Comparison of ENCODE assay signal across 1 cellular context in genomic region chr3:31422237-31422636, GRCh38.
TF ChIP-seq lines count a peak whose summit lies in the region.

No MANE protein-coding gene starts in this region.

TF ChIP-seq in K562, 482 proteins besides CTCF, POLR2A, EP300 and RAD21 (continued from another document and continues in another):
- TF ChIP-seq ZBTB40 (IDR thresholded peaks at IDR 0.05): no peak
- no peak for TF ChIP-seq ZBTB40 (CRISPR knock-in tag; IDR thresholded peaks at IDR 0.05)
- no peak for TF ChIP-seq JUND (IDR thresholded peaks at IDR 0.05; ENCODE audit: borderline replicate concordance, low read depth, low read length)
- TF ChIP-seq JUND (tag; IDR thresholded peaks at IDR 0.05; ENCODE audit: borderline replicate concordance, low read depth, low read length): no peak
- TF ChIP-seq MEIS2 (IDR thresholded peaks at IDR 0.05; ENCODE audit: partially characterized antibody): no peak
- TF ChIP-seq PCBP1 (IDR thresholded peaks at IDR 0.05; ENCODE audit: low read depth, low read length, poor library complexity, severe bottlenecking): no peak
- TF ChIP-seq TEAD4 (IDR thresholded peaks at IDR 0.05; ENCODE audit: low read length): peak; percentile 81
- TF ChIP-seq TEAD4 (CRISPR knock-in tag; IDR thresholded peaks at IDR 0.05; ENCODE audit: borderline replicate concordance): no peak
- TF ChIP-seq ZNF384 (IDR thresholded peaks at IDR 0.05; ENCODE audit: low read depth, low read length): no peak
- TF ChIP-seq TAL1 (IDR thresholded peaks at IDR 0.05): peak; percentile 63; the same call in 1 of the 2 replicates
- TF ChIP-seq POLR2AphosphoS5 (IDR thresholded peaks at IDR 0.05; ENCODE audit: control insufficient read depth, insufficient read depth, low read depth, low read length): no peak
- TF ChIP-seq STAT5A (IDR thresholded peaks at IDR 0.05; ENCODE audit: borderline replicate concordance, low read length): peak; percentile 30; the same call in 1 of the 2 replicates
- no peak for TF ChIP-seq MTA1 (IDR thresholded peaks at IDR 0.05; ENCODE audit: borderline replicate concordance)
- no peak for TF ChIP-seq ZNF217 (CRISPR knock-in tag; IDR thresholded peaks at IDR 0.05)
- no peak for TF ChIP-seq ZSCAN32 (CRISPR knock-in tag; IDR thresholded peaks at IDR 0.05)
- TF ChIP-seq, protein P1, sequence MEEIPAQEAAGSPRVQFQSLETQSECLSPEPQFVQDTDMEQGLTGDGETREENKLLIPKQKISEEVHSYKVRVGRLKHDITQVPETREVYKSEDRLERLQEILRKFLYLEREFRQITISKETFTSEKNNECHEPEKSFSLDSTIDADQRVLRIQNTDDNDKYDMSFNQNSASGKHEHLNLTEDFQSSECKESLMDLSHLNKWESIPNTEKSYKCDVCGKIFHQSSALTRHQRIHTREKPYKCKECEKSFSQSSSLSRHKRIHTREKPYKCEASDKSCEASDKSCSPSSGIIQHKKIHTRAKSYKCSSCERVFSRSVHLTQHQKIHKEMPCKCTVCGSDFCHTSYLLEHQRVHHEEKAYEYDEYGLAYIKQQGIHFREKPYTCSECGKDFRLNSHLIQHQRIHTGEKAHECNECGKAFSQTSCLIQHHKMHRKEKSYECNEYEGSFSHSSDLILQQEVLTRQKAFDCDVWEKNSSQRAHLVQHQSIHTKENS (CRISPR knock-in tag; IDR thresholded peaks at IDR 0.05): no peak
- TF ChIP-seq MAFK (IDR thresholded peaks at IDR 0.05; ENCODE audit: low read length): no peak
- no peak for TF ChIP-seq ADNP (tag; IDR thresholded peaks at IDR 0.05)
- TF ChIP-seq RUNX1 (IDR thresholded peaks at IDR 0.05; ENCODE audit: low read depth): no peak
- no peak for TF ChIP-seq ESRRA (IDR thresholded peaks at IDR 0.05; ENCODE audit: borderline replicate concordance, low read depth)
- TF ChIP-seq CSDE1 (IDR thresholded peaks at IDR 0.05): no peak
- TF ChIP-seq CLOCK (CRISPR knock-in tag; IDR thresholded peaks at IDR 0.05; ENCODE audit: borderline replicate concordance): no peak
- TF ChIP-seq ZNF174 (CRISPR knock-in tag; IDR thresholded peaks at IDR 0.05): no peak
- TF ChIP-seq LEF1 (IDR thresholded peaks at IDR 0.05): no peak
- TF ChIP-seq SRF (CRISPR knock-in tag; IDR thresholded peaks at IDR 0.05): no peak
- no peak for TF ChIP-seq NFIC (IDR thresholded peaks at IDR 0.05)
- TF ChIP-seq, protein P2, sequence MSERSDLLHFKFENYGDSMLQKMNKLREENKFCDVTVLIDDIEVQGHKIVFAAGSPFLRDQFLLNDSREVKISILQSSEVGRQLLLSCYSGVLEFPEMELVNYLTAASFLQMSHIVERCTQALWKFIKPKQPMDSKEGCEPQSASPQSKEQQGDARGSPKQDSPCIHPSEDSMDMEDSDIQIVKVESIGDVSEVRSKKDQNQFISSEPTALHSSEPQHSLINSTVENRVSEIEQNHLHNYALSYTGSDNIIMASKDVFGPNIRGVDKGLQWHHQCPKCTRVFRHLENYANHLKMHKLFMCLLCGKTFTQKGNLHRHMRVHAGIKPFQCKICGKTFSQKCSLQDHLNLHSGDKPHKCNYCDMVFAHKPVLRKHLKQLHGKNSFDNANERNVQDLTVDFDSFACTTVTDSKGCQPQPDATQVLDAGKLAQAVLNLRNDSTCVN (CRISPR knock-in tag; IDR thresholded peaks at IDR 0.05): no peak
- TF ChIP-seq, protein P3, sequence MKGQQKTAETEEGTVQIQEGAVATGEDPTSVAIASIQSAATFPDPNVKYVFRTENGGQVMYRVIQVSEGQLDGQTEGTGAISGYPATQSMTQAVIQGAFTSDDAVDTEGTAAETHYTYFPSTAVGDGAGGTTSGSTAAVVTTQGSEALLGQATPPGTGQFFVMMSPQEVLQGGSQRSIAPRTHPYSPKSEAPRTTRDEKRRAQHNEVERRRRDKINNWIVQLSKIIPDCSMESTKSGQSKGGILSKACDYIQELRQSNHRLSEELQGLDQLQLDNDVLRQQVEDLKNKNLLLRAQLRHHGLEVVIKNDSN (CRISPR knock-in tag; IDR thresholded peaks at IDR 0.05): no peak
- TF ChIP-seq TAF1 (IDR thresholded peaks at IDR 0.05; ENCODE audit: control insufficient read depth, extremely low read depth, insufficient read depth, low read length, severe bottlenecking): no peak
- no peak for TF ChIP-seq ZNF146 (CRISPR knock-in tag; IDR thresholded peaks at IDR 0.05; ENCODE audit: unreplicated experiment)
- TF ChIP-seq ZBED1 (IDR thresholded peaks at IDR 0.05): no peak
- no peak for TF ChIP-seq JUNB (CRISPR knock-in tag; conservative IDR thresholded peaks at IDR 0.05)
- no peak for TF ChIP-seq ATF4 (CRISPR knock-in tag; IDR thresholded peaks at IDR 0.05)
- TF ChIP-seq, protein P4, sequence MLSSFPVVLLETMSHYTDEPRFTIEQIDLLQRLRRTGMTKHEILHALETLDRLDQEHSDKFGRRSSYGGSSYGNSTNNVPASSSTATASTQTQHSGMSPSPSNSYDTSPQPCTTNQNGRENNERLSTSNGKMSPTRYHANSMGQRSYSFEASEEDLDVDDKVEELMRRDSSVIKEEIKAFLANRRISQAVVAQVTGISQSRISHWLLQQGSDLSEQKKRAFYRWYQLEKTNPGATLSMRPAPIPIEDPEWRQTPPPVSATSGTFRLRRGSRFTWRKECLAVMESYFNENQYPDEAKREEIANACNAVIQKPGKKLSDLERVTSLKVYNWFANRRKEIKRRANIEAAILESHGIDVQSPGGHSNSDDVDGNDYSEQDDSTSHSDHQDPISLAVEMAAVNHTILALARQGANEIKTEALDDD (IDR thresholded peaks at IDR 0.05): peak; percentile 75; the same call in 1 of the 2 replicates
- no peak for TF ChIP-seq ZFX (CRISPR knock-in tag; IDR thresholded peaks at IDR 0.05)
- TF ChIP-seq E2F3 (CRISPR knock-in tag; IDR thresholded peaks at IDR 0.05): no peak
- no peak for TF ChIP-seq PHF8 (IDR thresholded peaks at IDR 0.05; ENCODE audit: borderline replicate concordance, low read length)
- no peak for TF ChIP-seq PHB (CRISPR knock-in tag; IDR thresholded peaks at IDR 0.05)
- no peak for TF ChIP-seq MCM7 (IDR thresholded peaks at IDR 0.05)
- 0 out of 2 replicates have a peak, but pooled peaks have one; percentile 31 for TF ChIP-seq DPF2 (IDR thresholded peaks at IDR 0.05)
- no peak for TF ChIP-seq FOS (IDR thresholded peaks at IDR 0.05; ENCODE audit: extremely low read depth, insufficient read length)
- no peak for TF ChIP-seq UBTF (IDR thresholded peaks at IDR 0.05; ENCODE audit: borderline replicate concordance in 1 of 2, low read depth in 2 of 2, low read length in 2 of 2)
- TF ChIP-seq SMC3 (conservative IDR thresholded peaks at IDR 0.05; ENCODE audit: insufficient read depth, low read depth, low read length): no peak
- no peak for TF ChIP-seq ZNF57 (CRISPR knock-in tag; IDR thresholded peaks at IDR 0.05)
- TF ChIP-seq DMBX1 (CRISPR knock-in tag; IDR thresholded peaks at IDR 0.05; ENCODE audit: borderline replicate concordance): 0 out of 2 replicates have a peak, but pooled peaks have one; percentile 32
- TF ChIP-seq, protein P5, sequence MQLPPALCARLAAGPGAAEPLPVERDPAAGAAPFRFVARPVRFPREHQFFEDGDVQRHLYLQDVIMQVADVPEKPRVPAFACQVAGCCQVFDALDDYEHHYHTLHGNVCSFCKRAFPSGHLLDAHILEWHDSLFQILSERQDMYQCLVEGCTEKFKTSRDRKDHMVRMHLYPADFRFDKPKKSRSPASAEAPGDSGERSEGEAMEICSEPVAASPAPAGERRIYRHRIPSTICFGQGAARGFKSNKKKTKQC (CRISPR knock-in tag; IDR thresholded peaks at IDR 0.05): no peak
- TF ChIP-seq PYGO2 (tag; IDR thresholded peaks at IDR 0.05): no peak
- 0 out of 2 replicates have a peak, but pooled peaks have one; percentile 20 for TF ChIP-seq KLF16 (IDR thresholded peaks at IDR 0.05)
- TF ChIP-seq SMARCA4 (IDR thresholded peaks at IDR 0.05): peak; percentile 20; the same call in 1 of the 2 replicates
- TF ChIP-seq FOXJ3 (CRISPR knock-in tag; IDR thresholded peaks at IDR 0.05): no peak
